ENCODE assay signal across 11 cellular contexts in the genomic region with DNA sequence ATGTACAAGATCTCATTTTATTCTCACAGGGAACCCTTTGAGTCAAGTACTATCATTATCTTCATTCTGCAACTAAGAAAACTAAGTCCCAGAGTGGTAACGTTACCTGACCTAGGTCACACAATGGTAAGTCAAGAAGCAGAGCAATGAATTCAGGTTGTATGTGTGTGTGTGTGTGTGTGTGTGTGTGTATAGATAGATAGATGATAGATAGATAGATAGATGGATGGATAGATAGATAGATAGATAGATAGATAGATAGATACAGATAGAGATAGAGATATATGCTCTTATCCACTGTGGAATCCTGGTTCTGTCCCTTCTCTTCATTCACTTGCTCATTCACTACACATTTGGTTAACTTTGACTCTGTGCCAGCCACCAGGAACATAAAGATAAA.
"Had no signal": no experiment of that assay in that cellular context is flagged by ENCODE, and none has a peak within 500 bp of the region (broad histone marks: within the 10 kb centered on the region; RNA-seq: fewer than 3 reads in every experiment).

No MANE protein-coding gene starts in this region.

- H3K9me3 ChIP-seq: HAP-1 had no signal

- DNase-seq: GM23248, GOT3, H7, H9, HCEC 1CT, HFFc6 had no signal

- ATAC-seq: GM23338, HCT116 had no signal

- H3K9ac ChIP-seq: GM23248 had no signal

- H3K27ac ChIP-seq: GM23248 had no signal

- H3K4me1 ChIP-seq: HAP-1 had no signal

- FAIRE-seq: H1, H54 had no signal

- H3K36me3 ChIP-seq: HAP-1 had no signal

- H3K4me3 ChIP-seq: GM23248, GM23338, HAP-1 had no signal

- H3K4me2 ChIP-seq: GM23338 had no signal

- H2AFZ ChIP-seq: GM23248, GM23338 had no signal
